8 cellular contexts compared by ENCODE assay signal in the genomic region with DNA sequence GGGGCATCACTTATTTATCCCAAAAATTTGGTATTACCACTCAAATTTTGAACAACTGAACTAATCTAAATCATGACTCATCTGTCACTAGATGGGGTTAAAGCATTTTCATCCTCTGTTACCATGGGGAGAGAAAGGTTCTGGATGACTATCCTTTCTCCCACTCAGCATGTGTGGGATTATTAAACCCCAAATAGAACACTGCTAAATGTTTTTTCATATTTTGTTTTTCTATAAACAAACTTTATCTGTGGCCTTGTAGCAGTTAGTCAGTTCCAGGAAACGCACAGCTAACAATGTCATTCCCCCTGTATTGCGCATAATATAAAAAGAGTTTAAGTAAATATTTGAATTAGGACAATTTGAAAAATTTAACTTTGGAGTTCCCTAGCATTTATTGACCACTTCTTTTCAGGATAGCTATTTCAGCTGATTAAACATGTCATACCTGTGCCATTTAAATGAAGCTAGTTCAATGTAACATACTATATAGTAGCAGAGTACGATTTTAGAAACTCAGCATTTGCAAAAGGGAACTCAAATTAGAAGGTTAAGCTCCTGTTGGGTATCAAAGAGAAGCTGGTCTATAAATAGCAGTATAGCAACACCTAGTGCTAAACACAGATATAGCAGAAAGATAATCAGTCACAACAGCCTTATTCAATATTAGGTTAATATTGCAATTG. TPM values are rescaled to one million over a fixed set of nuclear protein-coding genes. Genes with fewer than 3 reads are reported as not detected.
DNase-seq lines count a peak whose midpoint lies in the region; ATAC-seq and TF ChIP-seq lines count a peak whose summit lies in the region.

No MANE protein-coding gene starts in this region.

- no peaks in the 10 kb centered on the region for H3K79me2 ChIP-seq in ACC112 (ENCODE audit: control insufficient read depth, insufficient read depth, low read length, unreplicated experiment)

- no peaks in the 10 kb centered on the region for H3K9me3 ChIP-seq in adipocyte (ENCODE audit: control insufficient read depth, low read length)
- no peaks in the 10 kb centered on the region for H3K9me3 ChIP-seq in liver (ENCODE audit: control insufficient read depth in 4 of 4, low read length in 3 of 4)

- peak overlapping the region; percentile 31 for H3K9ac ChIP-seq in adipocyte (ENCODE audit: low read length)
- peak overlapping the region in 1 of 2 donors; percentile 26 for H3K9ac ChIP-seq in liver (ENCODE audit: low read depth in 1 of 2, low read length in 2 of 2)

- TF ChIP-seq RAD21 in liver (IDR thresholded peaks at IDR 0.05) = peak; percentile 64 to 76

- WGBS in liver = 12% methylated on average over 3 of the region's 3 CpGs

- peak overlapping the region; percentile 65 for H2AFZ ChIP-seq in ACC112 (ENCODE audit: low read length, unreplicated experiment)

- H3K27me3 ChIP-seq in ACC112 (ENCODE audit: insufficient read depth, low read length) = no peaks in the 10 kb centered on the region
- no peaks in the 10 kb centered on the region for H3K27me3 ChIP-seq in adipocyte (replicated peaks; ENCODE audit: control insufficient read depth, insufficient read depth, low read length)
- H3K27me3 ChIP-seq in liver (ENCODE audit: control insufficient read depth in 4 of 4, insufficient read depth in 4 of 4, low read length in 3 of 4) = no peaks in the 10 kb centered on the region

- H3K36me3 ChIP-seq in ACC112 (ENCODE audit: insufficient read depth, low read length) = no peaks in the 10 kb centered on the region
- no peaks in the 10 kb centered on the region for H3K36me3 ChIP-seq in adipocyte (ENCODE audit: control insufficient read depth, insufficient read depth, low read length, severe bottlenecking)
- H3K36me3 ChIP-seq in liver (ENCODE audit: control insufficient read depth in 4 of 4, insufficient read depth in 3 of 4, low read depth in 1 of 4, low read length in 3 of 4) = no peaks in the 10 kb centered on the region

- in situ Hi-C loops in GM13976 (cut with MboI; ENCODE audit: low sequenced_read_pairs, unreplicated experiment) = no loop called here

- H3K27ac ChIP-seq in ACC112 (ENCODE audit: low read depth, low read length) = peak overlapping the region; percentile 93
- peak overlapping the region; percentile 65 to 76 for H3K27ac ChIP-seq in liver (ENCODE audit: low read depth in 1 of 2, low read length in 2 of 2)

- DNase-seq in GM13976 (ENCODE audit: low spot score) (peak; percentile 28), adipocyte (ENCODE audit: low read depth) (peak; percentile 59)
- DNase-seq in activated CD4-positive, alpha-beta T cell treated with anti-CD3 and anti-CD28 coated beads, Interleukin-2, amount 50 U/mL, for 48 hours = no peak

- H3K4me3 ChIP-seq in ACC112 (ENCODE audit: low read depth, low read length) = 0 out of 2 replicates have a peak overlapping the region, but pooled peaks have one; percentile 21
- no peak overlapping the region for H3K4me3 ChIP-seq in adipocyte (ENCODE audit: low read length)
- no peak overlapping the region for H3K4me3 ChIP-seq in liver (ENCODE audit: low read depth in 1 of 3, low read length in 3 of 3)

- H3K4me1 ChIP-seq in ACC112 (ENCODE audit: control insufficient read depth, insufficient read depth, low read length, unreplicated experiment) (peaks cover 61% of the 10 kb centered on the region), adipocyte (ENCODE audit: control insufficient read depth, insufficient read depth, low read length) (peaks cover 72% of the 10 kb centered on the region), liver (ENCODE audit: control insufficient read depth in 4 of 4, insufficient read depth in 4 of 4, low read length in 3 of 4) (peaks cover 1 to 72% (median 47%) of the 10 kb centered on the region in 4 donors)

- no peak for ATAC-seq in HG02884 (IDR thresholded peaks at IDR 0.05; ENCODE audit: unreplicated experiment)
- no peak for ATAC-seq in GM21526 (IDR thresholded peaks at IDR 0.05; ENCODE audit: low FRiP score, unreplicated experiment)

- TF ChIP-seq CTCF in GM13976 (IDR thresholded peaks at IDR 0.05; ENCODE audit: borderline replicate concordance, control extremely low read depth, extremely low read depth, insufficient read depth, missing control alignments) (peak; percentile 10), LNCAP (IDR thresholded peaks at IDR 0.05) (peak; percentile 74), liver (IDR thresholded peaks at IDR 0.05; ENCODE audit: low read depth, low read length, missing input control) (peak; percentile 36)

TF ChIP-seq in liver, 16 proteins besides CTCF, POLR2A, EP300 and RAD21:
- TF ChIP-seq NR2F2 (IDR thresholded peaks at IDR 0.05) = no peak
- TF ChIP-seq RXRA (IDR thresholded peaks at IDR 0.05) = peak; percentile 84 to 85
- TF ChIP-seq SP1 (IDR thresholded peaks at IDR 0.05) = peak; percentile 66
- TF ChIP-seq, protein P1, sequence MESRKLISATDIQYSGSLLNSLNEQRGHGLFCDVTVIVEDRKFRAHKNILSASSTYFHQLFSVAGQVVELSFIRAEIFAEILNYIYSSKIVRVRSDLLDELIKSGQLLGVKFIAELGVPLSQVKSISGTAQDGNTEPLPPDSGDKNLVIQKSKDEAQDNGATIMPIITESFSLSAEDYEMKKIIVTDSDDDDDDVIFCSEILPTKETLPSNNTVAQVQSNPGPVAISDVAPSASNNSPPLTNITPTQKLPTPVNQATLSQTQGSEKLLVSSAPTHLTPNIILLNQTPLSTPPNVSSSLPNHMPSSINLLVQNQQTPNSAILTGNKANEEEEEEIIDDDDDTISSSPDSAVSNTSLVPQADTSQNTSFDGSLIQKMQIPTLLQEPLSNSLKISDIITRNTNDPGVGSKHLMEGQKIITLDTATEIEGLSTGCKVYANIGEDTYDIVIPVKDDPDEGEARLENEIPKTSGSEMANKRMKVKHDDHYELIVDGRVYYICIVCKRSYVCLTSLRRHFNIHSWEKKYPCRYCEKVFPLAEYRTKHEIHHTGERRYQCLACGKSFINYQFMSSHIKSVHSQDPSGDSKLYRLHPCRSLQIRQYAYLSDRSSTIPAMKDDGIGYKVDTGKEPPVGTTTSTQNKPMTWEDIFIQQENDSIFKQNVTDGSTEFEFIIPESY (IDR thresholded peaks at IDR 0.05) = peak; percentile 45
- TF ChIP-seq YY1 (IDR thresholded peaks at IDR 0.05) = peak; percentile 52
- TF ChIP-seq, protein P2, sequence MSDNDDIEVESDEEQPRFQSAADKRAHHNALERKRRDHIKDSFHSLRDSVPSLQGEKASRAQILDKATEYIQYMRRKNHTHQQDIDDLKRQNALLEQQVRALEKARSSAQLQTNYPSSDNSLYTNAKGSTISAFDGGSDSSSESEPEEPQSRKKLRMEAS (IDR thresholded peaks at IDR 0.05) = peak; percentile 56
- TF ChIP-seq FOXA2 (IDR thresholded peaks at IDR 0.05) = no peak
- TF ChIP-seq GABPA (IDR thresholded peaks at IDR 0.05 in 1 of 2, conservative IDR thresholded peaks at IDR 0.05 in 1 of 2) = no peak
- TF ChIP-seq HNF4A (conservative IDR thresholded peaks at IDR 0.05) = peak; percentile 5 to 47
- no peak for TF ChIP-seq FOXA1 (IDR thresholded peaks at IDR 0.05)
- no peak for TF ChIP-seq EGR1 (IDR thresholded peaks at IDR 0.05; ENCODE audit: low read depth in 2 of 2)
- peak; percentile 88 to 92 for TF ChIP-seq JUND (IDR thresholded peaks at IDR 0.05)
- TF ChIP-seq, protein P3, sequence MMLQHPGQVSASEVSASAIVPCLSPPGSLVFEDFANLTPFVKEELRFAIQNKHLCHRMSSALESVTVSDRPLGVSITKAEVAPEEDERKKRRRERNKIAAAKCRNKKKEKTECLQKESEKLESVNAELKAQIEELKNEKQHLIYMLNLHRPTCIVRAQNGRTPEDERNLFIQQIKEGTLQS (IDR thresholded peaks at IDR 0.05) = peak; percentile 37
- no peak for TF ChIP-seq HNF4G (IDR thresholded peaks at IDR 0.05)

RNA-seq across cellular contexts. Expression of gene TMEM212, which starts 9.2 kb away (rescaled TPM):
- total RNA-seq in liver = not detected
- polyA plus RNA-seq in liver = not detected

RNA-seq across cellular contexts. Expression of gene PLD1, which starts 23.6 kb away (rescaled TPM):
- total RNA-seq in liver = 10 to 100 TPM; 26.7 to 31.5 TPM
- 10 to 100 TPM in 1 of 2 donors, 1 to 10 TPM in 1; 4.9 to 10.5 TPM for polyA plus RNA-seq in liver

Comparison
In these comparisons a context has a peak if more than half of its experiments do, and no peak if none do; other contexts are left out.
1. DNase-seq: peak in GM13976 (single experiment) and adipocyte (single experiment); none in activated CD4-positive, alpha-beta T cell treated with anti-CD3 and anti-CD28 coated beads, Interleukin-2, amount 50 U/mL, for 48 hours (0 of 2).
2. CTCF ChIP-seq: peak in every context shown above with its lines; median percentile 74 in LNCAP; 36 in liver; 10 in GM13976.